Comparison of ENCODE assay signal across 20 cellular contexts in the genomic region with DNA sequence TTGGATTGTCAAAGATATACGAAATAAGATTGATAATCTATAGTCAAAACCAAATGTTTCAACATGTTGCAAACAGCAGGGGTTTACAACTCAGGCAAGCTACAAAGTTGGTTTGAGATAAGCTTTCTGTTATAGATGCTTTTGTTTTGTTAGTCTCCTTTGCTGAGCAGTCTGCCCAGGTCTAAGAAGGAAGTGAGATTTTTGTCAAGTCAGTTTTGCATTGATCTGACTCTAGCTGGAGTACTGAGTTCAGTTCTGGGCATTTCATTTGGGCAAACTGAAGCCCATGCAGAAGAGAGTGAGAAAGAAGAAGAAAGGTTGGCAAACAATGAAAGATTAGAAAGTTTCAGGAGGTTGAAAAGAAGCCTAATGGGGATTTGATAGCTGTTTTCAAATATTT.
"Had no signal": no experiment of that assay in that cellular context is flagged by ENCODE, and none has a peak within 500 bp of the region (broad histone marks: within the 10 kb centered on the region; RNA-seq: fewer than 3 reads in every experiment).

No MANE protein-coding gene starts in this region.

- H3K9me3 ChIP-seq: gastroesophageal sphincter, neutrophil, tibial artery, uterus had no signal

- H3K27ac Mint-ChIP-seq: activated B cell treated with CpG ODN at 0.5 μM for 24 hours; activated CD8-positive, alpha-beta T cell treated with anti-CD3 and anti-CD28 coated beads for 36 hours; activated naive CD4-positive, alpha-beta T cell treated with anti-CD3 and anti-CD28 coated beads, Interleukin-2, amount 50 U/mL, for 72 hours; naive B cell; stimulated activated naive B cell treated with anti-CD40 and anti-IgM and Interleukin-4, amounts not matched to agents 10 μg/mL and 1 μg/mL and 100 μg/mL, for 72 hours had no signal

- H3K36me3 ChIP-seq: gastroesophageal sphincter, neutrophil, tibial artery had no signal

- H3K4me1 Mint-ChIP-seq: activated B cell treated with CpG ODN at 0.5 μM for 24 hours; naive B cell; stimulated activated naive B cell treated with anti-CD40 and anti-IgM and Interleukin-4, amounts not matched to agents 10 μg/mL and 1 μg/mL and 100 μg/mL, for 72 hours had no signal

- H3K4me3 ChIP-seq: dorsolateral prefrontal cortex, gastroesophageal sphincter, skin epidermis, tibial artery, uterus had no signal

- H3K27me3 Mint-ChIP-seq: activated B cell treated with CpG ODN at 0.5 μM for 24 hours; activated CD8-positive, alpha-beta T cell treated with anti-CD3 and anti-CD28 coated beads for 36 hours; naive B cell; stimulated activated naive B cell treated with anti-CD40 and anti-IgM and Interleukin-4, amounts not matched to agents 10 μg/mL and 1 μg/mL and 100 μg/mL, for 72 hours had no signal

- DNase-seq: activated B cell treated with CpG ODN at 0.5 μM for 24 hours; activated CD4-positive, alpha-beta T cell treated with anti-CD3 and anti-CD28 coated beads for 48 hours; activated CD8-positive, alpha-beta memory T cell treated with anti-CD3 and anti-CD28 coated beads, Interleukin-2, amount 50 U/mL, for 4 hours; activated CD8-positive, alpha-beta T cell treated with anti-CD3 and anti-CD28 coated beads for 36 hours; activated effector memory CD4-positive, alpha-beta T cell treated with anti-CD3 and anti-CD28 coated beads, Interleukin-2, amount 50 U/mL, for 16 hours; activated T-cell treated with anti-CD3 and anti-CD28 coated beads, Interleukin-2, amount 50 U/mL, for 48 hours; dorsolateral prefrontal cortex; left colon; naive B cell; posterior cingulate gyrus; retina; stimulated activated CD4-positive, alpha-beta T cell treated with anti-CD3 and anti-CD28 coated beads, Interleukin-15, amount 100 ng/mL, for 24 hours; stimulated activated CD4-positive, alpha-beta T cell treated with anti-CD3 and anti-CD28 coated beads, Interleukin-4, amount 100 ng/mL, for 1 hour; stimulated activated naive B cell treated with anti-CD40 and anti-IgM and Interleukin-4, amounts not matched to agents 10 μg/mL and 1 μg/mL and 100 μg/mL, for 72 hours; tibial artery; uterus had no signal

- H3K4me1 ChIP-seq: gastroesophageal sphincter, tibial artery, uterus had no signal

- H3K9me3 Mint-ChIP-seq: activated B cell treated with CpG ODN at 0.5 μM for 24 hours; activated CD8-positive, alpha-beta T cell treated with anti-CD3 and anti-CD28 coated beads for 36 hours; stimulated activated naive B cell treated with anti-CD40 and anti-IgM and Interleukin-4, amounts not matched to agents 10 μg/mL and 1 μg/mL and 100 μg/mL, for 72 hours had no signal

- H3K27ac ChIP-seq: dorsolateral prefrontal cortex, gastroesophageal sphincter, neutrophil, skin epidermis, tibial artery, uterus had no signal

- H3K4me3 Mint-ChIP-seq: activated B cell treated with CpG ODN at 0.5 μM for 24 hours; activated CD8-positive, alpha-beta T cell treated with anti-CD3 and anti-CD28 coated beads for 36 hours; naive B cell; stimulated activated naive B cell treated with anti-CD40 and anti-IgM and Interleukin-4, amounts not matched to agents 10 μg/mL and 1 μg/mL and 100 μg/mL, for 72 hours had no signal

- ATAC-seq: activated CD8-positive, alpha-beta T cell treated with anti-CD3 and anti-CD28 coated beads for 36 hours; activated naive CD4-positive, alpha-beta T cell treated with anti-CD3 and anti-CD28 coated beads, Interleukin-2, amount 50 U/mL, for 72 hours; gastroesophageal sphincter; left colon; stimulated activated naive B cell treated with anti-CD40 and anti-IgM and Interleukin-4, amounts not matched to agents 10 μg/mL and 1 μg/mL and 100 μg/mL, for 72 hours had no signal

- H3K27me3 ChIP-seq: dorsolateral prefrontal cortex, gastroesophageal sphincter, neutrophil, tibial artery, uterus had no signal

- H3K36me3 Mint-ChIP-seq: activated naive CD4-positive, alpha-beta T cell treated with anti-CD3 and anti-CD28 coated beads, Interleukin-2, amount 50 U/mL, for 72 hours; naive B cell; stimulated activated naive B cell treated with anti-CD40 and anti-IgM and Interleukin-4, amounts not matched to agents 10 μg/mL and 1 μg/mL and 100 μg/mL, for 72 hours had no signal
